ENCODE assay signal across 22 cellular contexts in genomic region chr4:8858188-8858924, GRCh38. TPM values are rescaled to one million over a fixed set of nuclear protein-coding genes. Genes with fewer than 3 reads are reported as not detected.
DNase-seq lines count a peak whose midpoint lies in the region; ATAC-seq, FAIRE-seq and TF ChIP-seq lines count a peak whose summit lies in the region.
"Had no signal": no experiment of that assay in that cellular context is flagged by ENCODE, and none has a peak within 500 bp of the region (broad histone marks: within the 10 kb centered on the region; RNA-seq: fewer than 3 reads in every experiment).

No MANE protein-coding gene starts in this region.

- no peak overlapping the region for H3K18ac ChIP-seq in neuronal stem cell (ENCODE audit: low read length)

- H3K79me1 ChIP-seq in neuronal stem cell (ENCODE audit: low read depth, low read length) = no peaks in the 10 kb centered on the region

- H4K91ac ChIP-seq in neuronal stem cell (ENCODE audit: low read depth, low read length, poor library complexity) = no peak overlapping the region

- no peak overlapping the region for H2BK120ac ChIP-seq in neuronal stem cell (ENCODE audit: low read depth, low read length)

- no peak overlapping the region for H2BK5ac ChIP-seq in neuronal stem cell (ENCODE audit: low read length)

- no peaks in the 10 kb centered on the region for H3K36me3 Mint-ChIP-seq in endodermal cell (ENCODE audit: low read depth)

- H3K23ac ChIP-seq in neuronal stem cell (ENCODE audit: low read depth, low read length, poor library complexity) = no peak overlapping the region

- peak overlapping the region; percentile 50 for H3K4me3 Mint-ChIP-seq in endodermal cell
- H3K4me3 Mint-ChIP-seq: T-helper 1 cell treated with Interleukin-12 subunit alpha and Interleukin-12 subunit beta and Interleukin-4 antibody, amounts not matched to agents 30 μg/mL and 1 μg/mL, for 36 hours had no signal

- WGBS in A549 (ENCODE audit: missing lambda C conversion rate) = under 1% methylated on average over 21 of the region's 59 CpGs
- WGBS in endodermal cell (ENCODE audit: insufficient coverage in 1 of 2, insufficient read length in 1 of 2), 2 experiments = 2 to 5% methylated on average over 36 to 57 of the region's 59 CpGs
- WGBS in neuronal stem cell (ENCODE audit: extremely low coverage in 2 of 2, insufficient read length in 2 of 2, insufficient replicate concordance in 1 of 2), 2 donors = no CpG with 5 or more reads among the region's 59 CpGs
- WGBS in transverse colon (ENCODE audit: low coverage in 1 of 2), 2 donors = 3 to 19% methylated on average over 14 to 47 of the region's 59 CpGs

- H3K4me1 Mint-ChIP-seq in endodermal cell = peaks cover 18% of the 10 kb centered on the region

- no peak for DNase-seq in A549 (ENCODE audit: low read depth in 1 of 2, low spot score in 1 of 2)
- DNase-seq in endodermal cell = peak; percentile 75
- no peak for DNase-seq in neuronal stem cell (ENCODE audit: low spot score)
- no peak for DNase-seq in RWPE1 (ENCODE audit: low spot score)
- no peak for DNase-seq in transverse colon
- DNase-seq: activated CD4-positive, alpha-beta T cell treated with anti-CD3 and anti-CD28 coated beads for 1 hour; activated T-cell treated with anti-CD3 and anti-CD28 coated beads for 4 hours; GDM1; hypothalamus; Kasumi-1; NCI-H345; NK-92 treated with Interleukin-12 subunit alpha and Interleukin-12 subunit beta, amount 100 ng/mL, for 24 hours; psoas muscle; SHP77 treated with DMSO at 0.1 percent for 48 hours; stimulated activated CD4-positive, alpha-beta T cell treated with anti-CD3 and anti-CD28 coated beads, Interleukin-15, amount 100 ng/mL, for 24 hours had no signal

- no peak for TF ChIP-seq RAD21 in A549 (conservative IDR thresholded peaks at IDR 0.05 in 1 of 2, IDR thresholded peaks at IDR 0.05 in 1 of 2)

- H4K8ac ChIP-seq in neuronal stem cell (ENCODE audit: low read depth, low read length) = no peak overlapping the region

- peaks cover 2% of the 10 kb centered on the region for H3K9me3 Mint-ChIP-seq in endodermal cell
- H3K9me3 Mint-ChIP-seq: T-helper 1 cell treated with Interleukin-12 subunit alpha and Interleukin-12 subunit beta and Interleukin-4 antibody, amounts not matched to agents 30 μg/mL and 1 μg/mL, for 36 hours had no signal

- POLR2A ChIA-PET in A549 (lab: Yijun Ruan, JAX) = no interaction called here
- POLR2A ChIA-PET in RWPE1 (lab: Yijun Ruan, JAX; ENCODE audit: low non-redundant PET) = no interaction called here

- in situ Hi-C loops in transverse colon (cut with MboI; ENCODE audit: low pct_ligation_motif_present in 1 of 4, low pct_unique_long_range_greater_than_20kb in 1 of 4, low sequenced_read_pairs in 3 of 4) = no loop called here

- peak overlapping the region; percentile 60 for H3K4me2 ChIP-seq in A549
- peak overlapping the region; percentile 49 for H3K4me2 ChIP-seq in neuronal stem cell (ENCODE audit: insufficient read depth, low read length, poor library complexity, severe bottlenecking)

- H3K9me3 ChIP-seq in A549 (no peaks in the 10 kb centered on the region), ES-I3 (ENCODE audit: control insufficient read depth, insufficient read depth, low read length) (no peaks in the 10 kb centered on the region), endodermal cell (ENCODE audit: control insufficient read depth, low read length) (no peaks in the 10 kb centered on the region), neuronal stem cell (replicated peaks in 1 of 2; ENCODE audit: control insufficient read depth in 2 of 2, insufficient read depth in 1 of 2, low read depth in 1 of 2, low read length in 2 of 2) (no peaks in the 10 kb centered on the region), transverse colon (no peaks in the 10 kb centered on the region)
- H3K9me3 ChIP-seq: psoas muscle had no signal

- H2AK5ac ChIP-seq in neuronal stem cell (ENCODE audit: low read depth, low read length) = peak overlapping the region; percentile 91

- H3K4ac ChIP-seq in neuronal stem cell (ENCODE audit: low read length) = no peak overlapping the region

- H3K36me3 ChIP-seq in ES-I3 (ENCODE audit: insufficient read depth, low read length) (no peaks in the 10 kb centered on the region), endodermal cell (ENCODE audit: control insufficient read depth, insufficient read depth, low read length) (no peaks in the 10 kb centered on the region), neuronal stem cell (replicated peaks in 1 of 2; ENCODE audit: control insufficient read depth in 2 of 2, insufficient read depth in 2 of 2, low read length in 2 of 2) (no peaks in the 10 kb centered on the region), transverse colon (no peaks in the 10 kb centered on the region)
- H3K36me3 ChIP-seq: cardiac muscle cell had no signal

- no peak for FAIRE-seq in A549 (lab: Jason Lieb, UNC)
- FAIRE-seq: GM12891 had no signal

- H3K27ac ChIP-seq in A549 = no peak overlapping the region
- no peak overlapping the region for H3K27ac ChIP-seq in endodermal cell (ENCODE audit: low read depth, low read length)
- no peak overlapping the region for H3K27ac ChIP-seq in neuronal stem cell (replicated peaks; ENCODE audit: low read length)
- no peak overlapping the region for H3K27ac ChIP-seq in RWPE1
- H3K27ac ChIP-seq in transverse colon = no peak overlapping the region
- H3K27ac ChIP-seq: cardiac muscle cell, psoas muscle had no signal

- no peak for TF ChIP-seq CTCF in A549 (IDR thresholded peaks at IDR 0.05)
- peak; percentile 32 for TF ChIP-seq CTCF in endodermal cell (conservative IDR thresholded peaks at IDR 0.05)
- TF ChIP-seq CTCF in RWPE1 (conservative IDR thresholded peaks at IDR 0.05; ENCODE audit: low read depth) = no peak
- no peak for TF ChIP-seq CTCF in transverse colon (IDR thresholded peaks at IDR 0.05)

- peak in 1 of 2 experiments; percentile 34; a peak in 2 of 6 replicates for ATAC-seq in A549
- ATAC-seq in HG02571 (IDR thresholded peaks at IDR 0.05; ENCODE audit: unreplicated experiment) = no peak
- ATAC-seq: psoas muscle had no signal

- no peak overlapping the region for H2BK12ac ChIP-seq in neuronal stem cell (ENCODE audit: low read length)

- no peak overlapping the region for H2BK15ac ChIP-seq in neuronal stem cell (ENCODE audit: low read length)

- intact Hi-C loops in transverse colon (cut with DNase I; ENCODE audit: low total_unique reads) = no loop called here

- TF ChIP-seq EP300 in A549 (IDR thresholded peaks at IDR 0.05) (no peak), transverse colon (IDR thresholded peaks at IDR 0.05; ENCODE audit: low read depth) (no peak)

- CTCF ChIA-PET in A549 (lab: Yijun Ruan, JAX) = no interaction called here
- CTCF ChIA-PET in RWPE1 (lab: Yijun Ruan, JAX) = no interaction called here

- H3K4me3 ChIP-seq in A549 (peak overlapping the region; percentile 23; the same call in 1 of the 3 replicates), endodermal cell (ENCODE audit: low read length) (no peak overlapping the region), neuronal stem cell (ENCODE audit: low read length in 2 of 2) (no peak overlapping the region), transverse colon (no peak overlapping the region)
- H3K4me3 ChIP-seq: psoas muscle had no signal

- no peak overlapping the region for H3K27ac Mint-ChIP-seq in endodermal cell
- H3K27ac Mint-ChIP-seq: T-helper 1 cell treated with Interleukin-12 subunit alpha and Interleukin-12 subunit beta and Interleukin-4 antibody, amounts not matched to agents 30 μg/mL and 1 μg/mL, for 36 hours had no signal

- no peak overlapping the region for H2AFZ ChIP-seq in neuronal stem cell (ENCODE audit: low read length)

- TF ChIP-seq POLR2A in A549 (IDR thresholded peaks at IDR 0.05; ENCODE audit: low read length) = no peak
- no peak for TF ChIP-seq POLR2A in transverse colon (IDR thresholded peaks at IDR 0.05)

- H3K14ac ChIP-seq in neuronal stem cell (ENCODE audit: low read length) = peak overlapping the region; percentile 8

- peaks cover 90% of the 10 kb centered on the region for H3K27me3 Mint-ChIP-seq in endodermal cell (ENCODE audit: insufficient read depth)

- peaks cover 99% of the 10 kb centered on the region for H3K27me3 ChIP-seq in endodermal cell (ENCODE audit: control insufficient read depth, insufficient read depth, low read length, poor library complexity, severe bottlenecking)
- H3K27me3 ChIP-seq in neuronal stem cell (ENCODE audit: control insufficient read depth in 3 of 3, insufficient read depth in 3 of 3, low read depth in 1 of 3, low read length in 3 of 3) = peaks cover 72 to 96% (median 94%) of the 10 kb centered on the region in 3 experiments
- H3K27me3 ChIP-seq in transverse colon = peaks cover 99% of the 10 kb centered on the region

- H3K9ac ChIP-seq in ES-I3 (ENCODE audit: low read depth, low read length) = peak overlapping the region; percentile 42; the same call in 1 of the 2 replicates
- H3K9ac ChIP-seq in endodermal cell (ENCODE audit: extremely low read depth, low read length, poor library complexity, severe bottlenecking) = no peak overlapping the region
- no peak overlapping the region for H3K9ac ChIP-seq in neuronal stem cell (ENCODE audit: low read depth, low read length, poor library complexity)

- H3K4me1 ChIP-seq in A549 (peaks cover 19% of the 10 kb centered on the region; the same call in 1 of the 3 replicates), ES-I3 (ENCODE audit: insufficient read depth, low read length) (peaks cover 24% of the 10 kb centered on the region), endodermal cell (ENCODE audit: control insufficient read depth, insufficient read depth, low read length) (no peaks in the 10 kb centered on the region), neuronal stem cell (ENCODE audit: control insufficient read depth in 2 of 2, insufficient read depth in 1 of 2, low read depth in 1 of 2, low read length in 2 of 2) (peaks cover 0 to 4% of the 10 kb centered on the region in 2 donors), transverse colon (peaks cover 0 to 25% (median 19%) of the 10 kb centered on the region in 4 donors)
- H3K4me1 ChIP-seq: psoas muscle had no signal

TF ChIP-seq in A549, 52 proteins besides CTCF, POLR2A, EP300 and RAD21 (continues in another document):
- TF ChIP-seq MAFK (IDR thresholded peaks at IDR 0.05; ENCODE audit: partially characterized antibody) (peak; percentile 53), HOXA7 (CRISPR knock-in tag; IDR thresholded peaks at IDR 0.05) (no peak), NFE2L2 (conservative IDR thresholded peaks at IDR 0.05; ENCODE audit: low read length) (no peak)

RNA-seq across cellular contexts. Expression of gene HMX1, which starts 13.3 kb away (rescaled TPM):
- not detected in 2 replicates for polyA plus RNA-seq in A549 (2011; rRNA removed)
- 0.04 and 0.06 TPM in 2 replicates for polyA plus RNA-seq in A549 (2012; cell fraction: cytosol; rRNA removed)
- 0.06 and 0.07 TPM in 2 replicates for polyA plus RNA-seq in A549 (2012; cell fraction: nucleus; rRNA removed)
- 0.06 to 0.08 TPM in 2 of 3 replicates, not detected in the other for polyA plus RNA-seq in A549 (2017; fragmentation: RNase III; extraction: RNeasy Plus Mini Kit Qiagen cat#74134 plus additional on column Dnase treatment)
- not detected in 2 replicates for polyA minus RNA-seq in A549 (2011; rRNA and poly(A)+ RNA removed)
- total RNA-seq in endodermal cell = 1 to 10 TPM in 1 of 2 donors, not detected in 1; 1.2 TPM
- polyA plus RNA-seq in endodermal cell (2013, experiment 1 of 2) = 1.4 TPM
- 0.95 TPM for polyA plus RNA-seq in endodermal cell (2013, experiment 2 of 2)
- 0.04 TPM for polyA plus RNA-seq in neuronal stem cell (2013, experiment 1 of 2)
- 0.07 TPM for polyA plus RNA-seq in neuronal stem cell (2013, experiment 2 of 2)
- not detected for total RNA-seq in transverse colon
- total RNA-seq: cardiac muscle cell, liver, myocyte, psoas muscle had no signal
- polyA plus RNA-seq: liver, psoas muscle had no signal
